ENCODE assay signal across 8 cellular contexts in the genomic region with DNA sequence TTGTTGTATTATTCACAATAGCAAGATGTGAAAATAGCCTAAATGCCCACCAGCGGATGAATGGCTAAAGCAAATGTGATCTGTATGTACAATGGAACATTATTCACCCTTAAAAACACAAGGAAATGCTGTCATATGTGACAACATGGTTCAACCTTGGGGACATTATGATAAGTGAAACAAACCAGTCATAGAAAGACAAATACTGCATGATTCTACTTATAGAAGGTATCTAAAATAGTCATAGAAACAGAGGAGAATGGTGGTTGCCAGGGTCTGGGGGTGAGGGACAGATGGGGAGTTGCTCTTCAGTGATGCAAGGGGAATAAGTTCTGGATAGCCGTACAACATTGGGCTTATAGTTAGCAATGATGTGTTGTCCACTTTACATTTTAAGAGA.
"Had no signal": no experiment of that assay in that cellular context is flagged by ENCODE, and none has a peak within 500 bp of the region (broad histone marks: within the 10 kb centered on the region; RNA-seq: fewer than 3 reads in every experiment).

No MANE protein-coding gene starts in this region.

- H3K4me3 ChIP-seq: GM23248, HAP-1, K562 had no signal

- H3K4me3 Mint-ChIP-seq: HFFc6 had no signal

- H3K9ac ChIP-seq: GM23248 had no signal

- DNase-seq: GM23248, GOT3, H7, HFFc6 had no signal

- H3K27ac ChIP-seq: GM23248, HL-60 had no signal

- H3K27ac Mint-ChIP-seq: HFFc6 had no signal

- ATAC-seq: HCT116, K562 had no signal

- H3K9me3 ChIP-seq: HAP-1 had no signal

- H3K4me1 ChIP-seq: HAP-1 had no signal

- H2AFZ ChIP-seq: GM23248 had no signal

- FAIRE-seq: K562 had no signal
